Comparison of ENCODE assay signal across 8 cellular contexts in the genomic region with DNA sequence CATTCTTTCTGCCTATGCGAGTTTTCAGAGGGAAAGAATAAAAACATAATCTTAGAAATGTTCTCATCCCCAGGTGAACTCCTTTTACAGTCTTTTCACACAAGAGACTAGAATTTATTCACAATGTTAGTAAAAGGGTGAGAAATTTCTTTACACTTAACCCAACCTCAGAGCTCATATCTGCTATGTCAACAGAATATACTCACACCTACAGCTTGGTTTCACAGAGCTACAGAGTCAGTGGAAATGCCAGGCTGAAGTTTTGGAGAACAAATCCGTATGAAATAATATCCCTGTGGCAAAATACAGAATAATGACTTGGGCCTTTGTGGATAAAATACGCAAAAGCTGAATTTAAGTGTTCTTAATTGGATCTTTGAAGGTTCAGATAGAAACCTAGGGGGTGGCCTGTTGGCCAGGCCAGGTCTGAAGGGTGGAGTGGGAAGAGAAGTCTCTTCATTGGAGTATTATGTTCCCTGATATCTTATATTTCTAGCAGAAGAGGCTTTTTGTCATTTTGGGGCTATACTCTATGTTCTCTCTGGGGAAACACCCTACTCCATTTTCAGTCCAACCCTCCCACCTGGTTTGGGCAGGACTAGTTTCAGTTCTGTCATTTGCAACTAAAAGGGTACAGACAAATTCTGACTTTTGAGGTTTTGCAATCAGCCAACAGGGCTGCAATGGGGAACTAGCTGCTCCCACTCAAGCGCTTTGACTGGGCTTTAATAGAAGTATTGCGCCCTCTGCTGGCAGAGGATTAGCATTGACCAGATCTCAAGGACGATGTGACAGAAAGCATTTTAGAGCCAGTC. TPM values are rescaled to one million over a fixed set of nuclear protein-coding genes. Genes with fewer than 3 reads are reported as not detected.
DNase-seq lines count a peak whose midpoint lies in the region; ATAC-seq and TF ChIP-seq lines count a peak whose summit lies in the region.

No MANE protein-coding gene starts in this region.

- intact Hi-C loops in dorsolateral prefrontal cortex (cut with DNase I): loop anchor here in 1 of 2 donors (1.0 to 5.0 kb wide), 2 partner anchors 78 to 319 kb away; no protein-coding TSS in a partner anchor

- H3K36me3 Mint-ChIP-seq in memory B cell: peaks cover 2% of the 10 kb centered on the region

- H3K4me1 Mint-ChIP-seq in memory B cell: peaks cover 27% of the 10 kb centered on the region

- H3K27ac Mint-ChIP-seq in memory B cell: peak overlapping the region; percentile 98

- peak overlapping the region; percentile 63 for H3K4me3 Mint-ChIP-seq in memory B cell

- H3K4me3 ChIP-seq in dorsolateral prefrontal cortex: no peak overlapping the region

- DNase-seq in CMK (ENCODE audit: low read depth) (peak; percentile 80), HK-2 (ENCODE audit: unreplicated experiment) (peak; percentile 60), NCI-H82 (lab: John Stamatoyannopoulos, UW) (peak; percentile 97), dorsolateral prefrontal cortex (peak in 9 of 10 donors; percentile 64 to 89 (median 80)), memory B cell (ENCODE audit: low spot score in 2 of 2) (peak; percentile 84 to 91)
- DNase-seq in activated CD4-positive, alpha-beta T cell treated with anti-CD3 and anti-CD28 coated beads, Interleukin-2, amount 50 U/mL, for 24 hours (ENCODE audit: low read depth in 1 of 2, low spot score in 1 of 2): peak; percentile 57 to 89
- peak; percentile 60 to 72 for DNase-seq in stimulated activated CD8-positive, alpha-beta memory T cell treated with anti-CD3 and anti-CD28 coated beads, Interleukin-2, amount 100 ng/mL, for 1 hour (ENCODE audit: low read depth in 2 of 2)

- no peaks in the 10 kb centered on the region for H3K27me3 Mint-ChIP-seq in memory B cell

- TF ChIP-seq CTCF in dorsolateral prefrontal cortex (IDR thresholded peaks at IDR 0.05 in 54 of 56, conservative IDR thresholded peaks at IDR 0.05 in 2 of 56; ENCODE audit: low read depth in 1 of 56, partially characterized antibody in 56 of 56): peak; percentile 89 to 98 (median 94)

- peaks cover 1% of the 10 kb centered on the region for H3K9me3 Mint-ChIP-seq in memory B cell

- no peaks in the 10 kb centered on the region for H3K27me3 ChIP-seq in dorsolateral prefrontal cortex

- ATAC-seq in GM19468 (IDR thresholded peaks at IDR 0.05; ENCODE audit: extremely low read depth, unreplicated experiment) (peak; percentile 95), memory B cell (ENCODE audit: low read depth) (peak; percentile 99)

- peak overlapping the region in 30 of 59 donors; percentile 10 to 74 (median 51) for H3K27ac ChIP-seq in dorsolateral prefrontal cortex

RNA-seq across cellular contexts. Expression of a gene that starts 25.7 kb away (rescaled TPM):
- 1 to 10 TPM; 1.2 to 3.7 (median 2.4) TPM for total RNA-seq in dorsolateral prefrontal cortex

RNA-seq across cellular contexts. Expression of a gene that starts 26.0 kb away (rescaled TPM):
- 10 to 100 TPM in 36 of 120 experiments, 1 to 10 TPM in 84; 4.5 to 15.3 (median 9.1) TPM for total RNA-seq in dorsolateral prefrontal cortex
